ENCODE assay signal across 16 cellular contexts in the genomic region with DNA sequence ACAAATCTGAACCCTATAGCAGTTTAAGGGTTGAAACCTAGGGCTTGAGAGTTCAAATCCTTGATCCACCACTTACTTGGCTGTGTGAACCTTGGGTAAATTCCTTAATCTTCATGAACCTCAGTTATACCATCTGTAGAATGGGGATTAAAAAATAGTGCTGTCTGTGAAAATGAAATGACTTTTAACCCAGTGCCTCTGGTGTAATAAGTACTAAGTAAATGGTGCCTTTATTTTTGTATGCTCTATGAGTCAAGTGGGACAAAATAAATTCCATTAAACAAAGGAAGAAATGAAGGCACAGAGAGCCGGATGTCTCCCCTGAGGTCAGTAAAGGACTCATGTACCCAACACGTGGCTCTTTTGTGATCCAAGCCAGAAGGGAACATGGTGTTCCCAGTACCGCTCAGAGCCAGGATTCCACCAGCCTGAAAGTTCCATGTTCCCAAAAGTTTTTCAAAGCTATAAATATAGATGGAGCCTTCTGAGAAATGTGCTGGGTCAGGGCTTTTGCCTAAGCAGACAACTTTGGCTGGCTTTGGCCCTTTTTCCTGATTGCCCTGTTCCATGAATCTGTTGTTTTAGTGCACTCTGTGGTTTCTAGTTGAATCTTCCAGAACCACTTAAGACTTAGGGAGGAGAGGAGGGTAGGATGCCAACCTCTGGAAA.
DNase-seq lines count a peak whose midpoint lies in the region; ATAC-seq and TF ChIP-seq lines count a peak whose summit lies in the region.
"Had no signal": no experiment of that assay in that cellular context is flagged by ENCODE, and none has a peak within 500 bp of the region (broad histone marks: within the 10 kb centered on the region; RNA-seq: fewer than 3 reads in every experiment).

No MANE protein-coding gene starts in this region.

- H3K4me3 ChIP-seq in mammary epithelial cell (replicated peaks in 1 of 3; ENCODE audit: insufficient read depth in 1 of 3, low read depth in 2 of 3, low read length in 3 of 3): no peak overlapping the region
- no peak overlapping the region for H3K4me3 ChIP-seq in prostate gland
- H3K4me3 ChIP-seq in aorta (ENCODE audit: low read length in 2 of 2): no peak overlapping the region
- H3K4me3 ChIP-seq: neural progenitor cell had no signal

- no peaks in the 10 kb centered on the region for H3K36me3 ChIP-seq in mammary epithelial cell (ENCODE audit: insufficient read depth, low read length)
- no peaks in the 10 kb centered on the region for H3K36me3 ChIP-seq in prostate gland
- H3K36me3 ChIP-seq in aorta (ENCODE audit: control insufficient read depth in 1 of 2, insufficient read depth in 2 of 2, low read length in 1 of 2): no peaks in the 10 kb centered on the region
- H3K36me3 ChIP-seq: neural progenitor cell had no signal

- no peak overlapping the region for H2AFZ ChIP-seq in mammary epithelial cell (ENCODE audit: low read depth, low read length)
- H2AFZ ChIP-seq: neural progenitor cell had no signal

- TF ChIP-seq CTCF in MCF 10A (IDR thresholded peaks at IDR 0.05; ENCODE audit: unreplicated experiment) (no peak), mammary epithelial cell (conservative IDR thresholded peaks at IDR 0.05 in 1 of 2, IDR thresholded peaks at IDR 0.05 in 1 of 2; ENCODE audit: extremely low read depth in 1 of 2, insufficient read depth in 1 of 2, low read depth in 1 of 2, low read length in 2 of 2) (no peak), prostate gland (IDR thresholded peaks at IDR 0.05) (no peak)

- H3K27me3 Mint-ChIP-seq in MCF 10A (ENCODE audit: insufficient read depth, unreplicated experiment): no peaks in the 10 kb centered on the region

- no peaks in the 10 kb centered on the region for H4K20me1 ChIP-seq in mammary epithelial cell (ENCODE audit: insufficient read depth, low read length)

- ATAC-seq in left ventricle myocardium superior: peak; percentile 94
- peak; percentile 90 for ATAC-seq in aorta (ENCODE audit: low FRiP score)
- no peak for ATAC-seq in HG02588 (IDR thresholded peaks at IDR 0.05; ENCODE audit: unreplicated experiment)
- ATAC-seq: stimulated activated naive CD8-positive, alpha-beta T cell treated with anti-CD3 and anti-CD28 coated beads, Interleukin-15, amount 100 ng/mL, for 72 hours had no signal

- no peaks in the 10 kb centered on the region for H3K4me1 ChIP-seq in mammary epithelial cell (ENCODE audit: insufficient read depth, low read length)
- H3K4me1 ChIP-seq in prostate gland (replicated peaks): no peaks in the 10 kb centered on the region
- peaks cover 0 to 4% of the 10 kb centered on the region in 2 donors for H3K4me1 ChIP-seq in aorta (ENCODE audit: control insufficient read depth in 1 of 2, insufficient read depth in 2 of 2, low read length in 2 of 2)

- CTCF ChIA-PET in MCF 10A (lab: Yijun Ruan, JAX) (interaction anchor here (0.6 to 1.3 kb wide), 3 partner anchors 10 to 26 kb away, joined by 3 to 4 read pairs (median 4); no protein-coding TSS in a partner anchor), mammary epithelial cell (lab: Charles Lee; ENCODE audit: low non-redundant PET) (no interaction called here)

- H3K4me3 Mint-ChIP-seq in MCF 10A (ENCODE audit: unreplicated experiment): no peak overlapping the region
- H3K4me3 Mint-ChIP-seq: activated T-helper 1 cell treated with anti-CD3 and anti-CD28 coated beads, Interleukin-12 subunit alpha, Interleukin-12 subunit beta, Interleukin-2, Interleukin-4 antibody, amounts not matched to agents 30 ng/mL and 10 ng/mL and 1 ng/mL, durations not matched to agents 14 hours and 24 hours and 36 hours; neural progenitor cell; stimulated activated naive CD8-positive, alpha-beta T cell treated with anti-CD3 and anti-CD28 coated beads, Interleukin-15, amount 100 ng/mL, for 72 hours had no signal

- intact Hi-C loops in MCF 10A (cut with micrococcal nuclease) (no loop called here), mammary epithelial cell (cut with micrococcal nuclease) (no loop called here), left ventricle myocardium superior (cut with micrococcal nuclease) (no loop called here), prostate gland (cut with DNase I) (no loop called here), aorta (cut with DNase I) (loop anchor here in 1 of 2 donors (5.0 kb wide), 2 partner anchors 132 to 493 kb away; no protein-coding TSS in a partner anchor)

- peaks cover 11% of the 10 kb centered on the region for H3K4me1 Mint-ChIP-seq in MCF 10A (ENCODE audit: insufficient read depth, unreplicated experiment)
- H3K4me1 Mint-ChIP-seq: neural progenitor cell had no signal

- POLR2A ChIA-PET in MCF 10A (lab: Yijun Ruan, JAX): interaction anchor here (0.6 to 1.2 kb wide), 3 partner anchors 10 to 1104 kb away, joined by 3 read pairs; no protein-coding TSS in a partner anchor

- in situ Hi-C loops in mammary epithelial cell (cut with MboI; ENCODE audit: low sequenced_read_pairs in 2 of 2): no loop called here

- H3K27ac ChIP-seq in mammary epithelial cell (ENCODE audit: insufficient read depth, low read depth, low read length): no peak overlapping the region
- peak overlapping the region; percentile 64 to 65 for H3K27ac ChIP-seq in prostate gland
- H3K27ac ChIP-seq in aorta (ENCODE audit: low read depth in 1 of 2, low read length in 2 of 2): peak overlapping the region; percentile 97 to 98
- H3K27ac ChIP-seq: epithelial cell of prostate had no signal

- H3K9me3 ChIP-seq in mammary epithelial cell (replicated peaks; ENCODE audit: insufficient read depth, low read length) (no peaks in the 10 kb centered on the region), prostate gland (no peaks in the 10 kb centered on the region), aorta (ENCODE audit: control insufficient read depth, low read length) (peaks cover 1% of the 10 kb centered on the region)
- H3K9me3 ChIP-seq: SK-N-SH had no signal

- no peaks in the 10 kb centered on the region for H3K79me2 ChIP-seq in mammary epithelial cell (ENCODE audit: insufficient read depth, low read length)

- no peak for TF ChIP-seq POLR2A in prostate gland (IDR thresholded peaks at IDR 0.05)

- H3K9me3 Mint-ChIP-seq in MCF 10A (ENCODE audit: unreplicated experiment): no peaks in the 10 kb centered on the region

- H3K9ac ChIP-seq in mammary epithelial cell (ENCODE audit: insufficient read depth, low read length): no peak overlapping the region
- H3K9ac ChIP-seq: neural progenitor cell, SK-N-SH had no signal

- H3K27me3 ChIP-seq in mammary epithelial cell (ENCODE audit: insufficient read depth, low read length): peaks cover 2% of the 10 kb centered on the region
- no peaks in the 10 kb centered on the region for H3K27me3 ChIP-seq in prostate gland (replicated peaks; ENCODE audit: insufficient read depth)
- no peaks in the 10 kb centered on the region for H3K27me3 ChIP-seq in aorta (ENCODE audit: control insufficient read depth in 1 of 2, insufficient read depth in 2 of 2, low read length in 1 of 2)
- H3K27me3 ChIP-seq: neural progenitor cell had no signal

- dilution Hi-C loops in mammary epithelial cell (cut with HindIII; ENCODE audit: low sequenced_read_pairs): no loop called here

- 63% methylated on average over 3 of the region's 3 CpGs for WGBS in mammary epithelial cell (ENCODE audit: low coverage, missing lambda C conversion rate)
- WGBS in prostate gland: 38% methylated on average over 3 of the region's 3 CpGs
- 9 to 12% methylated on average over 3 of the region's 3 CpGs for WGBS in aorta, 2 donors

- BruUV-seq in MCF 10A (replicated peaks; lab: Mats Ljungman, UMichigan) (no TSS peak), mammary epithelial cell (replicated peaks; lab: Mats Ljungman, UMichigan) (no TSS peak)

- peak overlapping the region; percentile 53 for H3K27ac Mint-ChIP-seq in MCF 10A (ENCODE audit: low read depth, unreplicated experiment)
- H3K27ac Mint-ChIP-seq: activated T-helper 1 cell treated with anti-CD3 and anti-CD28 coated beads, Interleukin-12 subunit alpha, Interleukin-12 subunit beta, Interleukin-2, Interleukin-4 antibody, amounts not matched to agents 30 ng/mL and 10 ng/mL and 1 ng/mL, durations not matched to agents 14 hours and 24 hours and 36 hours; neural progenitor cell; stimulated activated naive CD8-positive, alpha-beta T cell treated with anti-CD3 and anti-CD28 coated beads, Interleukin-15, amount 100 ng/mL, for 72 hours had no signal

- H3K36me3 Mint-ChIP-seq in MCF 10A (ENCODE audit: insufficient read depth, unreplicated experiment): no peaks in the 10 kb centered on the region
- H3K36me3 Mint-ChIP-seq: neural progenitor cell had no signal

- no peak for DNase-seq in MCF 10A (ENCODE audit: unreplicated experiment)
- no peak for DNase-seq in mammary epithelial cell
- no peak for DNase-seq in left ventricle myocardium superior
- peak; percentile 56 for DNase-seq in prostate gland (ENCODE audit: low spot score)
- peak in 1 of 2 donors; percentile 59 for DNase-seq in aorta
- DNase-seq in NCI-H510A treated with DMSO at 0.1 percent for 48 hours (lab: John Stamatoyannopoulos, UW): no peak
- DNase-seq in NOMO-1 (lab: John Stamatoyannopoulos, UW; ENCODE audit: unreplicated experiment in 2 of 2): no peak
- DNase-seq: 8988T; activated CD4-positive, CD25-positive, alpha-beta regulatory T cell; NCI-H1417 treated with DMSO at 0.1 percent for 48 hours; SK-N-SH; stimulated activated naive CD8-positive, alpha-beta T cell treated with anti-CD3 and anti-CD28 coated beads, Interleukin-15, amount 100 ng/mL, for 72 hours had no signal

- no peak overlapping the region for H3K4me2 ChIP-seq in mammary epithelial cell (ENCODE audit: insufficient read depth, low read depth, low read length)
- H3K4me2 ChIP-seq: SK-N-SH had no signal
